13 cellular contexts compared by ENCODE assay signal in genomic region chr12:14946856-14947255, GRCh38. TPM values are rescaled to one million over a fixed set of nuclear protein-coding genes. Genes with fewer than 3 reads are reported as not detected.
DNase-seq lines count a peak whose midpoint lies in the region; ATAC-seq, FAIRE-seq and TF ChIP-seq lines count a peak whose summit lies in the region.
"Had no signal": no experiment of that assay in that cellular context is flagged by ENCODE, and none has a peak within 500 bp of the region (broad histone marks: within the 10 kb centered on the region; RNA-seq: fewer than 3 reads in every experiment).

No MANE protein-coding gene starts in this region.

- intact Hi-C loops in CD4-positive, alpha-beta T cell (cut with DNase I, micrococcal nuclease), result loop anchor here (5.0 kb wide), 2 partner anchors 100 to 175 kb away; a partner anchor contains a TSS
- intact Hi-C loops in aorta (cut with DNase I), result loop anchor here in 1 of 2 donors (5.0 kb wide), 1 partner anchor 60 kb away; the partner anchor contains the start of gene MGP

- no peak for TF ChIP-seq CTCF in CD4-positive, alpha-beta T cell (IDR thresholded peaks at IDR 0.05)
- TF ChIP-seq CTCF in bronchial epithelial cell (IDR thresholded peaks at IDR 0.05; ENCODE audit: insufficient read depth, low read length, severe bottlenecking), result no peak
- TF ChIP-seq CTCF in nephron (IDR thresholded peaks at IDR 0.05; ENCODE audit: unreplicated experiment in 3 of 3), result no peak
- no peak for TF ChIP-seq CTCF in brain microvascular endothelial cell (IDR thresholded peaks at IDR 0.05; ENCODE audit: low read depth, low read length, missing control alignments)

- CTCF ChIA-PET in CD4-positive, alpha-beta T cell (lab: Charles Lee), result no interaction called here

- H3K9me3 Mint-ChIP-seq in CD4-positive, alpha-beta T cell, result no peaks in the 10 kb centered on the region
- no peaks in the 10 kb centered on the region for H3K9me3 Mint-ChIP-seq in IgD-negative memory B cell
- H3K9me3 Mint-ChIP-seq in nephron, result no peaks in the 10 kb centered on the region

- peak overlapping the region; percentile 52 for H3K4me3 Mint-ChIP-seq in CD4-positive, alpha-beta T cell
- H3K4me3 Mint-ChIP-seq in IgD-negative memory B cell (peak overlapping the region in 1 of 4 donors; percentile 45), nephron (no peak overlapping the region)

- H3K4me1 ChIP-seq in aorta (ENCODE audit: control insufficient read depth in 1 of 2, insufficient read depth in 2 of 2, low read length in 2 of 2), result peaks cover 4 to 5% of the 10 kb centered on the region in 2 donors
- H3K4me1 ChIP-seq: prostate gland had no signal

- H3K27me3 ChIP-seq in CD4-positive, alpha-beta T cell (ENCODE audit: control insufficient read depth, insufficient read depth, low read length), result no peaks in the 10 kb centered on the region
- H3K27me3 ChIP-seq in bronchial epithelial cell (ENCODE audit: control insufficient read depth, insufficient read depth, low read length) (no peaks in the 10 kb centered on the region), aorta (ENCODE audit: control insufficient read depth in 1 of 2, insufficient read depth in 2 of 2, low read length in 1 of 2) (no peaks in the 10 kb centered on the region), brain microvascular endothelial cell (replicated peaks) (no peaks in the 10 kb centered on the region)

- ATAC-seq in CD4-positive, alpha-beta T cell (ENCODE audit: poor library complexity), result no peak
- ATAC-seq in aorta (ENCODE audit: low FRiP score), result no peak

- DNase-seq in CD4-positive, alpha-beta T cell, result no peak
- DNase-seq in bronchial epithelial cell (ENCODE audit: low read depth) (peak; percentile 54), aorta (no peak), brain microvascular endothelial cell (no peak), HT-29 (ENCODE audit: low spot score) (no peak)
- DNase-seq: erythroblast; hippocampal formation; stimulated activated CD4-positive, alpha-beta T cell treated with anti-CD3 and anti-CD28 coated beads, Interleukin-1b, Interleukin-23, amount 100 ng/mL, for 48 hours had no signal

- FAIRE-seq in bronchial epithelial cell (lab: Jason Lieb, UNC), result no peak

- H3K36me3 ChIP-seq in bronchial epithelial cell (ENCODE audit: control insufficient read depth, insufficient read depth, low read length) (no peaks in the 10 kb centered on the region), aorta (ENCODE audit: control insufficient read depth in 1 of 2, insufficient read depth in 2 of 2, low read length in 1 of 2) (peaks cover 2 to 5% of the 10 kb centered on the region in 2 donors), brain microvascular endothelial cell (replicated peaks) (peaks cover 24% of the 10 kb centered on the region)
- H3K36me3 ChIP-seq: prostate gland had no signal

- POLR2A ChIA-PET in CD4-positive, alpha-beta T cell (lab: Charles Lee), result interaction anchor here (1.2 to 5.8 kb wide), 4 partner anchors 10 to 177 kb away, joined by 4 to 104 read pairs (median 13); partner anchors contain the start of gene ARHGDIB

- peak overlapping the region; percentile 94 for H3K27ac Mint-ChIP-seq in CD4-positive, alpha-beta T cell
- H3K27ac Mint-ChIP-seq in IgD-negative memory B cell, result peak overlapping the region; percentile 68 to 92 (median 90)
- H3K27ac Mint-ChIP-seq in nephron, result peak overlapping the region in 2 of 3 experiments; percentile 84 to 98

- no peaks in the 10 kb centered on the region for H3K9me3 ChIP-seq in CD4-positive, alpha-beta T cell (ENCODE audit: control insufficient read depth, low read length)
- no peaks in the 10 kb centered on the region for H3K9me3 ChIP-seq in aorta (ENCODE audit: control insufficient read depth, low read length)
- H3K9me3 ChIP-seq: prostate gland had no signal

- in situ Hi-C loops in brain microvascular endothelial cell (cut with HindIII; ENCODE audit: low pct_ligation_motif_present, low sequenced_read_pairs), result no loop called here

- no peaks in the 10 kb centered on the region for H3K27me3 Mint-ChIP-seq in CD4-positive, alpha-beta T cell
- H3K27me3 Mint-ChIP-seq in IgD-negative memory B cell (no peaks in the 10 kb centered on the region), nephron (ENCODE audit: low read depth) (no peaks in the 10 kb centered on the region)

- H3K4me1 Mint-ChIP-seq in CD4-positive, alpha-beta T cell (ENCODE audit: low read depth), result peaks cover 87% of the 10 kb centered on the region
- H3K4me1 Mint-ChIP-seq in IgD-negative memory B cell, result peaks cover 36 to 53% (median 47%) of the 10 kb centered on the region in 3 donors
- H3K4me1 Mint-ChIP-seq in nephron, result peaks cover 28% of the 10 kb centered on the region

- peaks cover 94% of the 10 kb centered on the region for H3K36me3 Mint-ChIP-seq in CD4-positive, alpha-beta T cell (ENCODE audit: low read depth)
- H3K36me3 Mint-ChIP-seq in IgD-negative memory B cell, result peaks cover 12% of the 10 kb centered on the region
- peaks cover 4% of the 10 kb centered on the region for H3K36me3 Mint-ChIP-seq in nephron (ENCODE audit: low read depth)

- WGBS in aorta, 2 donors, result 43 to 51% methylated on average over 1 of the region's 1 CpG

- H3K4me3 ChIP-seq in bronchial epithelial cell (ENCODE audit: low read depth, low read length), result no peak overlapping the region
- H3K4me3 ChIP-seq in aorta (ENCODE audit: low read length in 2 of 2), result no peak overlapping the region
- no peak overlapping the region for H3K4me3 ChIP-seq in brain microvascular endothelial cell (ENCODE audit: low read depth, low read length)
- H3K4me3 ChIP-seq: prostate gland had no signal

- H3K27ac ChIP-seq in CD4-positive, alpha-beta T cell (ENCODE audit: low read depth, low read length), result peak overlapping the region; percentile 90
- H3K27ac ChIP-seq in aorta (ENCODE audit: low read depth in 1 of 2, low read length in 2 of 2) (no peak overlapping the region), brain microvascular endothelial cell (no peak overlapping the region)
- H3K27ac ChIP-seq: prostate gland had no signal

RNA-seq across cellular contexts. Expression of gene ERP27, which starts 8.5 kb away (rescaled TPM):
- 10 to 100 TPM; 16.2 to 17.1 TPM for total RNA-seq in CD4-positive, alpha-beta T cell
- polyA plus RNA-seq in IgD-negative memory B cell, result 1.9 TPM
- total RNA-seq in bronchial epithelial cell, result not detected in 2 replicates
- total RNA-seq in aorta, result 1 to 10 TPM; 1.3 to 3.2 TPM
- 1 to 10 TPM in 1 of 2 donors, under 1 TPM in 1; 0.20 to 5.3 TPM for polyA plus RNA-seq in aorta
- total RNA-seq in HT-29 (2014; rRNA removed; shearing (Covaris generic)), result 0.28 and 0.37 TPM in 2 replicates

RNA-seq across cellular contexts. Expression of gene ARHGDIB, which starts 14.5 kb away (rescaled TPM):
- total RNA-seq in CD4-positive, alpha-beta T cell, result 100 to 1,000 TPM; 872 to 942 TPM
- polyA plus RNA-seq in IgD-negative memory B cell (2,289 TPM), aorta (100 to 1,000 TPM; 160 to 248 TPM)
- total RNA-seq in bronchial epithelial cell (0.53 and 1.2 TPM in 2 replicates), aorta (100 to 1,000 TPM; 119 to 143 TPM)
- total RNA-seq in HT-29 (2014; rRNA removed; shearing (Covaris generic)), result 42.2 and 46.1 TPM in 2 replicates

RNA-seq across cellular contexts. Expression of gene PDE6H, which starts 26.0 kb away (rescaled TPM):
- not detected for total RNA-seq in CD4-positive, alpha-beta T cell
- polyA plus RNA-seq in IgD-negative memory B cell (not detected), aorta (not detected)
- total RNA-seq in bronchial epithelial cell (not detected in 2 replicates), aorta (not detected)
- not detected in 2 replicates for total RNA-seq in HT-29 (2014; rRNA removed; shearing (Covaris generic))
- total RNA-seq: mesenteric fat pad, OCI-LY7, prostate gland had no signal

Comparison
In these comparisons a context has a peak if more than half of its experiments do, and no peak if none do; other contexts are left out.
1. RNA of gene ERP27, which starts 8.5 kb away (total RNA-seq): 16.2 to 17.1 TPM in CD4-positive, alpha-beta T cell; 1.3 to 3.2 TPM in aorta, 0.28 to 0.37 TPM in HT-29 and not detected in bronchial epithelial cell; every median in the first group is over 4 times any median in the second.
2. RNA of gene ARHGDIB, which starts 14.5 kb away (total RNA-seq): 872 to 942 TPM in CD4-positive, alpha-beta T cell, 119 to 143 TPM in aorta and 42.2 to 46.1 TPM in HT-29; 0.53 to 1.2 TPM in bronchial epithelial cell; every median in the first group is over 10 times any median in the second.
3. Peak in every context shown above with its lines, with median percentiles within 50 percentile points of each other: H3K27ac Mint-ChIP-seq.